Comparison of ENCODE assay signal across 8 cellular contexts in the genomic region with DNA sequence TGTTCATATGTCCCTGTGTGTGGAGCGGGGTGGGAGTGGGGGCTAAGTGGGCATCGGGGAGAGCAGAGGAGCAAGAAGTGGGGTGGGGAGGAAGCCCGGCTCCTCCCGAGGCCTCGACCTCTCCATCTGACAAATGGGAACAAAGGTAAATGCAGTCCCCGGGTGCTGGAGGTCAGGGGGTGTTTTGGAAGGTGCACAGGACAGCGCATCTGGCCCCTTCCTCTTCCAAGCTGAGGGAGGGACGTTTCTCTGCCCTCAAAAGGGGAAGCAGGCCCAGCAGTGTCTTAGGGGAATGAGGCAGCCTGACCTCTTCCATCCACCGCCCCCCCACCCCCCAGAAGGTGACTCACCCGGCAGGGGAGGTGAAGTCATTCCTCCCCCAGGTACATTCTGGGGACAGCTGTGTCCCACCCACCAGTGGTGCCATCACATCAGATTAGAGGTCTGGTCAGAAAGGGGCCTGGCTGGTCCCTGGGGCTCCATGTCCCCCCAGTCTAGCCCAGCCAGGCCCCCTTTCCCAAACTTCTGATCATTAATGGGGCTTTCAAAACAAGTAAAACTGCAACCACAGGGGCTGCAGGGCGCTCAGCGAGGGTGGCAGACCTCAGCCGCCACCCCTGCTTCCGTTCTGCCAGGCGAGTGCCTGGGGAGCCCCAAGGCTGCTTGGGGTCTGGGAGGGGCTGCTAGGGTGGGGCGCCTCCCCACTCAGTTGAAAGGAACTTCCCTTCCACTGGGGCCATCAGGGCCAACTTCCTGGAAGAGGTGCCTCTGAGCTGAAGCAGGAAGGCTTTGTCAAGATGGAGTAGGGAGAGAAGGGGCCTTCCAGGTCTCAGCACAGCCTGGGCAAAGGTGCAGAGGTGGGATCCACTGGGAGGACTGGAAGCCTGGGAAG. TPM values are rescaled to one million over a fixed set of nuclear protein-coding genes. Genes with fewer than 3 reads are reported as not detected.
A peak's percentile ranks its signal among the peaks of the same experiment; 100 is the strongest.
DNase-seq lines count a peak whose midpoint lies in the region; ATAC-seq and TF ChIP-seq lines count a peak whose summit lies in the region.

No MANE protein-coding gene starts in this region.

- ATAC-seq in GM21390 (IDR thresholded peaks at IDR 0.05; ENCODE audit: unreplicated experiment): no peak
- ATAC-seq in HG03045 (IDR thresholded peaks at IDR 0.05; ENCODE audit: unreplicated experiment): no peak

- peaks cover 42% of the 10 kb centered on the region for H3K4me1 Mint-ChIP-seq in chondrocyte (ENCODE audit: low read depth)

- H3K4me3 Mint-ChIP-seq in chondrocyte (ENCODE audit: unreplicated experiment): no peak overlapping the region

- peak overlapping the region; percentile 33 for H3K27ac ChIP-seq in HUES64 (ENCODE audit: low read depth, low read length)
- H3K27ac ChIP-seq in osteoblast (ENCODE audit: low read depth, low read length): peak overlapping the region; percentile 45

- DNase-seq in GM13977 (ENCODE audit: low spot score): peak; percentile 86
- peak; percentile 44 to 71 (median 57) for DNase-seq in activated CD4-positive, CD25-positive, alpha-beta regulatory T cell (lab: John Stamatoyannopoulos, UW)
- no peak for DNase-seq in chondrocyte (ENCODE audit: low spot score)
- DNase-seq in osteoblast (ENCODE audit: insufficient read length, low spot score, missing footprints): peak; percentile 95
- DNase-seq in NCI-H1105 (lab: John Stamatoyannopoulos, UW): no peak

- H3K9me3 Mint-ChIP-seq in chondrocyte (ENCODE audit: low read depth): no peaks in the 10 kb centered on the region

- peak overlapping the region; percentile 18 for H3K4me2 ChIP-seq in osteoblast (ENCODE audit: insufficient read depth, low read length)

- in situ Hi-C loops in GM13977 (cut with MboI; ENCODE audit: low pct_unique_long_range_greater_than_20kb, low sequenced_read_pairs, unreplicated experiment): no loop called here

- no peaks in the 10 kb centered on the region for H3K36me3 Mint-ChIP-seq in chondrocyte (ENCODE audit: low read depth)

- peak overlapping the region; percentile 38; the same call in 1 of the 2 replicates for H3K9ac ChIP-seq in HUES64 (ENCODE audit: low read depth, low read length)

- peaks cover 27% of the 10 kb centered on the region for H4K20me1 ChIP-seq in osteoblast (ENCODE audit: insufficient read depth, low read length)

- H3K9me3 ChIP-seq in HUES64 (ENCODE audit: insufficient read depth, low read depth, low read length) (no peaks in the 10 kb centered on the region), osteoblast (ENCODE audit: low read depth, low read length) (no peaks in the 10 kb centered on the region)

- TF ChIP-seq CTCF in GM13977 (IDR thresholded peaks at IDR 0.05; ENCODE audit: extremely low read depth, insufficient read depth, missing control alignments): no peak
- TF ChIP-seq CTCF in chondrocyte (IDR thresholded peaks at IDR 0.05): no peak
- no peak for TF ChIP-seq CTCF in osteoblast (IDR thresholded peaks at IDR 0.05; ENCODE audit: extremely low read depth, low read depth, low read length)

- H3K27me3 ChIP-seq in HUES64 (ENCODE audit: insufficient read depth, low read length) (no peaks in the 10 kb centered on the region), osteoblast (ENCODE audit: insufficient read depth, low read length) (no peaks in the 10 kb centered on the region)

- no peak overlapping the region for H3K4me3 ChIP-seq in HUES64 (ENCODE audit: low read length)
- peak overlapping the region; percentile 16 for H3K4me3 ChIP-seq in osteoblast (ENCODE audit: insufficient read depth, low read length)

- no peak overlapping the region for H2AFZ ChIP-seq in osteoblast (ENCODE audit: low read length)

- H3K36me3 ChIP-seq in HUES64 (ENCODE audit: insufficient read depth, low read length) (peaks cover 33% of the 10 kb centered on the region), osteoblast (ENCODE audit: insufficient read depth, low read length) (peaks cover 19% of the 10 kb centered on the region)

- H3K79me2 ChIP-seq in osteoblast (ENCODE audit: insufficient read depth, low read length): no peaks in the 10 kb centered on the region

- H3K27ac Mint-ChIP-seq in chondrocyte (ENCODE audit: unreplicated experiment): peak overlapping the region; percentile 32

- H3K27me3 Mint-ChIP-seq in chondrocyte (ENCODE audit: low read depth): no peaks in the 10 kb centered on the region

- H3K4me1 ChIP-seq in HUES64 (ENCODE audit: insufficient read depth, low read length): peaks cover 3% of the 10 kb centered on the region
- H3K4me1 ChIP-seq in osteoblast (ENCODE audit: insufficient read depth, low read length): peaks cover 38% of the 10 kb centered on the region

- WGBS in HUES64: 86% methylated on average over 16 of the region's 16 CpGs

RNA-seq across cellular contexts. Expression of gene LFNG, which starts 10.7 kb away (rescaled TPM):
- 23.3 TPM for polyA plus RNA-seq in HUES64 (2013, experiment 1 of 2)
- 25.9 TPM for polyA plus RNA-seq in HUES64 (2013, experiment 2 of 2)
- total RNA-seq in chondrocyte (36.7 to 39.9 TPM (median 39.9 TPM) in 3 replicates), osteoblast (16.2 and 21.0 TPM in 2 replicates)

RNA-seq across cellular contexts. Expression of gene BRAT1, which starts 25.0 kb away (rescaled TPM):
- polyA plus RNA-seq in HUES64 (2013, experiment 1 of 2): 33.9 TPM
- 33.3 TPM for polyA plus RNA-seq in HUES64 (2013, experiment 2 of 2)
- total RNA-seq in chondrocyte (19.6 to 30.6 TPM (median 21.0 TPM) in 3 replicates), osteoblast (23.9 and 28.2 TPM in 2 replicates)

RNA-seq across cellular contexts. Expression of gene IQCE, which starts 28.5 kb away (rescaled TPM):
- polyA plus RNA-seq in HUES64 (2013, experiment 1 of 2): 3.9 TPM
- polyA plus RNA-seq in HUES64 (2013, experiment 2 of 2): 4.8 TPM
- total RNA-seq in chondrocyte: 9.3 to 20.2 TPM (median 10.0 TPM) in 3 replicates
- total RNA-seq in osteoblast: 15.3 and 18.8 TPM in 2 replicates

RNA-seq across cellular contexts. Expression of gene GRIFIN, which starts 54.1 kb away (rescaled TPM):
- not detected for polyA plus RNA-seq in HUES64 (2013, experiment 1 of 2)
- polyA plus RNA-seq in HUES64 (2013, experiment 2 of 2): not detected
- total RNA-seq in chondrocyte: not detected in 3 replicates
- not detected in 2 replicates for total RNA-seq in osteoblast

Comparison
In these comparisons a context has a peak if more than half of its experiments do, and no peak if none do; other contexts are left out.
1. DNase-seq: peak in GM13977 (single experiment), activated CD4-positive, CD25-positive, alpha-beta regulatory T cell (4 of 4) and osteoblast (single experiment); none in chondrocyte (single experiment) and NCI-H1105 (single experiment).